In genomic region chr2:88627856-88628568, GRCh38 we compare ENCODE assay signal across 8 cellular contexts. TPM values are rescaled to one million over a fixed set of nuclear protein-coding genes. Genes with fewer than 3 reads are reported as not detected.
DNase-seq lines count a peak whose midpoint lies in the region; ATAC-seq, FAIRE-seq and TF ChIP-seq lines count a peak whose summit lies in the region.

No MANE protein-coding gene starts in this region.

- H3K4me1 ChIP-seq in trophoblast cell (ENCODE audit: control insufficient read depth in 1 of 2, insufficient read depth in 2 of 2, low read length in 2 of 2) (peaks cover 3 to 7% of the 10 kb centered on the region in 2 experiments), upper lobe of right lung (peaks cover 34% of the 10 kb centered on the region)

- peak overlapping the region; percentile 50 for H3K18ac ChIP-seq in trophoblast cell (ENCODE audit: low read length)

- peak overlapping the region; percentile 57 for H2BK120ac ChIP-seq in trophoblast cell (ENCODE audit: insufficient read depth, low read length, poor library complexity)

- no peaks in the 10 kb centered on the region for H3K36me3 ChIP-seq in trophoblast cell (ENCODE audit: control insufficient read depth in 1 of 2, insufficient read depth in 2 of 2, low read length in 2 of 2)
- H3K36me3 ChIP-seq in upper lobe of right lung: no peaks in the 10 kb centered on the region

- peak overlapping the region; percentile 92 for H4K8ac ChIP-seq in trophoblast cell (ENCODE audit: low read depth, low read length)

- H3K4me2 ChIP-seq in trophoblast cell (ENCODE audit: low read length): peak overlapping the region; percentile 76

- H3K4ac ChIP-seq in trophoblast cell (ENCODE audit: low read depth, low read length): peak overlapping the region; percentile 12

- H3K23ac ChIP-seq in trophoblast cell (ENCODE audit: low read length): no peak overlapping the region

- intact Hi-C loops in head of caudate nucleus (cut with DNase I): loop anchor here (5.0 kb wide), 1 partner anchor 64 kb away; the partner anchor contains the start of gene RPIA
- intact Hi-C loops in upper lobe of right lung (cut with DNase I): no loop called here

- peak overlapping the region; percentile 84 for H2BK5ac ChIP-seq in trophoblast cell (ENCODE audit: low read depth, low read length, poor library complexity)

- H3K27me3 ChIP-seq in trophoblast cell (ENCODE audit: insufficient read depth, low read length) (no peaks in the 10 kb centered on the region), upper lobe of right lung (no peaks in the 10 kb centered on the region)

- H3K79me1 ChIP-seq in trophoblast cell (ENCODE audit: low read length): peaks cover 16% of the 10 kb centered on the region

- no peak overlapping the region for H2AK5ac ChIP-seq in trophoblast cell (ENCODE audit: low read length)

- ATAC-seq in GM21381 (IDR thresholded peaks at IDR 0.05; ENCODE audit: unreplicated experiment): peak; percentile 39
- peak; percentile 80 for ATAC-seq in upper lobe of right lung

- H3K79me2 ChIP-seq in trophoblast cell (ENCODE audit: control insufficient read depth, insufficient read depth, low read length, poor library complexity): peaks cover 16% of the 10 kb centered on the region

- H3K27ac ChIP-seq in trophoblast cell (ENCODE audit: low read depth, low read length) (peak overlapping the region; percentile 93), upper lobe of right lung (peak overlapping the region; percentile 100)

- no peak overlapping the region for H2BK12ac ChIP-seq in trophoblast cell (ENCODE audit: low read length)

- H3K9ac ChIP-seq in trophoblast cell (ENCODE audit: low read length): peak overlapping the region; percentile 91

- no peak for FAIRE-seq in HTR-8/SVneo (lab: Jason Lieb, UNC)

- peak overlapping the region; percentile 82 for H3K14ac ChIP-seq in trophoblast cell (ENCODE audit: low read length)

- peak; percentile 91 for DNase-seq in DMS114 treated with DMSO at 0.1 percent for 48 hours (lab: John Stamatoyannopoulos, UW; ENCODE audit: unreplicated experiment)
- DNase-seq in HTR-8/SVneo (ENCODE audit: insufficient read length, low spot score): peak; percentile 89
- peak; percentile 94 for DNase-seq in SIG-M5 treated with dmso at 0.1 percent for 504 hours (lab: John Stamatoyannopoulos, UW; ENCODE audit: unreplicated experiment)
- DNase-seq in activated gamma-delta T cell treated with Interleukin-2 at 50 U/mL for 16 hours: peak; percentile 62
- peak in 34 of 42 donors; percentile 54 to 85 (median 68) for DNase-seq in head of caudate nucleus
- DNase-seq in trophoblast cell: peak; percentile 98 to 99
- peak; percentile 96 for DNase-seq in upper lobe of right lung

- TF ChIP-seq CTCF in upper lobe of right lung (IDR thresholded peaks at IDR 0.05): no peak

- peak overlapping the region; percentile 87 for H4K91ac ChIP-seq in trophoblast cell (ENCODE audit: low read depth, low read length)

- H3K4me3 ChIP-seq in trophoblast cell (ENCODE audit: low read depth, low read length) (peak overlapping the region; percentile 79), upper lobe of right lung (peak overlapping the region; percentile 70)

- peak overlapping the region; percentile 34 for H2AFZ ChIP-seq in trophoblast cell (ENCODE audit: insufficient read depth, low read length, poor library complexity)

- peak overlapping the region; percentile 59 for H4K12ac ChIP-seq in trophoblast cell (ENCODE audit: low read depth, low read length)

- no CpG with 5 or more reads among the region's 21 CpGs for WGBS in trophoblast cell (ENCODE audit: extremely low coverage, insufficient coverage, insufficient read length)

- no peaks in the 10 kb centered on the region for H3K9me3 ChIP-seq in trophoblast cell (ENCODE audit: insufficient read depth, low read depth, low read length)
- H3K9me3 ChIP-seq in upper lobe of right lung: no peaks in the 10 kb centered on the region

RNA-seq across cellular contexts. Expression of gene EIF2AK3, which starts 0.7 kb away (rescaled TPM):
- 32.3 and 33.9 TPM in 2 replicates for polyA plus RNA-seq in trophoblast cell (2013)
- 23.4 TPM for total RNA-seq in upper lobe of right lung

Comparison
In these comparisons a context has a peak if more than half of its experiments do, and no peak if none do; other contexts are left out.
1. Peak in every context shown above with its lines: DNase-seq, ATAC-seq, H3K4me3 ChIP-seq and H3K27ac ChIP-seq.